ENCODE assay signal across 1 cellular context in the genomic region with DNA sequence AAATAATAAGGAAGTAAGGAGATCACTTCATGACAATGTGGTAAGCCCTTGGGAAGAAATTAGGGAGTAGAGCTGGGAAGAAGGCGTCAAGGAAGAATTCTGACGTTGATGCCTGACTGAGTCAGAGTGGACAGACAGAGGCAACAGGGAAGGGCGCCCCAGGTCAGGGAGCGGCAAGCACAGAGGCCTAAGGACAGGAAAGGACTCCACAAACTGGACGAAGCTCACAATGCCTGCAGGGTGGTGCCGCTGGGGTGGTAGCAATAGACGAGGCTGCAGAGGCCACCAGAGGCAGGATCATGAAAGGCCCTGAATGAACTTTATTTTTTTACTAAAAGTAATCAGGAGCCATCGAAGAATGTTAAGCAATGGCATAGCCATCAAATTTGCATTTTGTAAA.
TF ChIP-seq lines count a peak whose summit lies in the region.

No MANE protein-coding gene starts in this region.

TF ChIP-seq in GM23338, 12 proteins besides CTCF, POLR2A, EP300 and RAD21:
- no peak for TF ChIP-seq JUNB (IDR thresholded peaks at IDR 0.05; ENCODE audit: unreplicated experiment)
- no peak for TF ChIP-seq EZH2 (IDR thresholded peaks at IDR 0.05; ENCODE audit: low read depth, unreplicated experiment)
- TF ChIP-seq, protein P1, sequence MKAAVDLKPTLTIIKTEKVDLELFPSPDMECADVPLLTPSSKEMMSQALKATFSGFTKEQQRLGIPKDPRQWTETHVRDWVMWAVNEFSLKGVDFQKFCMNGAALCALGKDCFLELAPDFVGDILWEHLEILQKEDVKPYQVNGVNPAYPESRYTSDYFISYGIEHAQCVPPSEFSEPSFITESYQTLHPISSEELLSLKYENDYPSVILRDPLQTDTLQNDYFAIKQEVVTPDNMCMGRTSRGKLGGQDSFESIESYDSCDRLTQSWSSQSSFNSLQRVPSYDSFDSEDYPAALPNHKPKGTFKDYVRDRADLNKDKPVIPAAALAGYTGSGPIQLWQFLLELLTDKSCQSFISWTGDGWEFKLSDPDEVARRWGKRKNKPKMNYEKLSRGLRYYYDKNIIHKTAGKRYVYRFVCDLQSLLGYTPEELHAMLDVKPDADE (IDR thresholded peaks at IDR 0.05): no peak
- TF ChIP-seq NANOG (IDR thresholded peaks at IDR 0.05; ENCODE audit: borderline replicate concordance): no peak
- no peak for TF ChIP-seq EZH2phosphoT487 (IDR thresholded peaks at IDR 0.05; ENCODE audit: unreplicated experiment)
- no peak for TF ChIP-seq ZNF114 (CRISPR knock-in tag; IDR thresholded peaks at IDR 0.05)
- TF ChIP-seq STAT1 (IDR thresholded peaks at IDR 0.05; ENCODE audit: unreplicated experiment): no peak
- TF ChIP-seq POLR2AphosphoS5 (IDR thresholded peaks at IDR 0.05; ENCODE audit: low read depth): no peak
- TF ChIP-seq, protein P2, sequence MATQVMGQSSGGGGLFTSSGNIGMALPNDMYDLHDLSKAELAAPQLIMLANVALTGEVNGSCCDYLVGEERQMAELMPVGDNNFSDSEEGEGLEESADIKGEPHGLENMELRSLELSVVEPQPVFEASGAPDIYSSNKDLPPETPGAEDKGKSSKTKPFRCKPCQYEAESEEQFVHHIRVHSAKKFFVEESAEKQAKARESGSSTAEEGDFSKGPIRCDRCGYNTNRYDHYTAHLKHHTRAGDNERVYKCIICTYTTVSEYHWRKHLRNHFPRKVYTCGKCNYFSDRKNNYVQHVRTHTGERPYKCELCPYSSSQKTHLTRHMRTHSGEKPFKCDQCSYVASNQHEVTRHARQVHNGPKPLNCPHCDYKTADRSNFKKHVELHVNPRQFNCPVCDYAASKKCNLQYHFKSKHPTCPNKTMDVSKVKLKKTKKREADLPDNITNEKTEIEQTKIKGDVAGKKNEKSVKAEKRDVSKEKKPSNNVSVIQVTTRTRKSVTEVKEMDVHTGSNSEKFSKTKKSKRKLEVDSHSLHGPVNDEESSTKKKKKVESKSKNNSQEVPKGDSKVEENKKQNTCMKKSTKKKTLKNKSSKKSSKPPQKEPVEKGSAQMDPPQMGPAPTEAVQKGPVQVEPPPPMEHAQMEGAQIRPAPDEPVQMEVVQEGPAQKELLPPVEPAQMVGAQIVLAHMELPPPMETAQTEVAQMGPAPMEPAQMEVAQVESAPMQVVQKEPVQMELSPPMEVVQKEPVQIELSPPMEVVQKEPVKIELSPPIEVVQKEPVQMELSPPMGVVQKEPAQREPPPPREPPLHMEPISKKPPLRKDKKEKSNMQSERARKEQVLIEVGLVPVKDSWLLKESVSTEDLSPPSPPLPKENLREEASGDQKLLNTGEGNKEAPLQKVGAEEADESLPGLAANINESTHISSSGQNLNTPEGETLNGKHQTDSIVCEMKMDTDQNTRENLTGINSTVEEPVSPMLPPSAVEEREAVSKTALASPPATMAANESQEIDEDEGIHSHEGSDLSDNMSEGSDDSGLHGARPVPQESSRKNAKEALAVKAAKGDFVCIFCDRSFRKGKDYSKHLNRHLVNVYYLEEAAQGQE (IDR thresholded peaks at IDR 0.05; ENCODE audit: unreplicated experiment): no peak
- TF ChIP-seq ZNF331 (CRISPR knock-in tag; IDR thresholded peaks at IDR 0.05; ENCODE audit: low read depth): no peak
- no peak for TF ChIP-seq CREB1 (CRISPR knock-in tag; IDR thresholded peaks at IDR 0.05; ENCODE audit: low read depth)
- TF ChIP-seq, protein P3, sequence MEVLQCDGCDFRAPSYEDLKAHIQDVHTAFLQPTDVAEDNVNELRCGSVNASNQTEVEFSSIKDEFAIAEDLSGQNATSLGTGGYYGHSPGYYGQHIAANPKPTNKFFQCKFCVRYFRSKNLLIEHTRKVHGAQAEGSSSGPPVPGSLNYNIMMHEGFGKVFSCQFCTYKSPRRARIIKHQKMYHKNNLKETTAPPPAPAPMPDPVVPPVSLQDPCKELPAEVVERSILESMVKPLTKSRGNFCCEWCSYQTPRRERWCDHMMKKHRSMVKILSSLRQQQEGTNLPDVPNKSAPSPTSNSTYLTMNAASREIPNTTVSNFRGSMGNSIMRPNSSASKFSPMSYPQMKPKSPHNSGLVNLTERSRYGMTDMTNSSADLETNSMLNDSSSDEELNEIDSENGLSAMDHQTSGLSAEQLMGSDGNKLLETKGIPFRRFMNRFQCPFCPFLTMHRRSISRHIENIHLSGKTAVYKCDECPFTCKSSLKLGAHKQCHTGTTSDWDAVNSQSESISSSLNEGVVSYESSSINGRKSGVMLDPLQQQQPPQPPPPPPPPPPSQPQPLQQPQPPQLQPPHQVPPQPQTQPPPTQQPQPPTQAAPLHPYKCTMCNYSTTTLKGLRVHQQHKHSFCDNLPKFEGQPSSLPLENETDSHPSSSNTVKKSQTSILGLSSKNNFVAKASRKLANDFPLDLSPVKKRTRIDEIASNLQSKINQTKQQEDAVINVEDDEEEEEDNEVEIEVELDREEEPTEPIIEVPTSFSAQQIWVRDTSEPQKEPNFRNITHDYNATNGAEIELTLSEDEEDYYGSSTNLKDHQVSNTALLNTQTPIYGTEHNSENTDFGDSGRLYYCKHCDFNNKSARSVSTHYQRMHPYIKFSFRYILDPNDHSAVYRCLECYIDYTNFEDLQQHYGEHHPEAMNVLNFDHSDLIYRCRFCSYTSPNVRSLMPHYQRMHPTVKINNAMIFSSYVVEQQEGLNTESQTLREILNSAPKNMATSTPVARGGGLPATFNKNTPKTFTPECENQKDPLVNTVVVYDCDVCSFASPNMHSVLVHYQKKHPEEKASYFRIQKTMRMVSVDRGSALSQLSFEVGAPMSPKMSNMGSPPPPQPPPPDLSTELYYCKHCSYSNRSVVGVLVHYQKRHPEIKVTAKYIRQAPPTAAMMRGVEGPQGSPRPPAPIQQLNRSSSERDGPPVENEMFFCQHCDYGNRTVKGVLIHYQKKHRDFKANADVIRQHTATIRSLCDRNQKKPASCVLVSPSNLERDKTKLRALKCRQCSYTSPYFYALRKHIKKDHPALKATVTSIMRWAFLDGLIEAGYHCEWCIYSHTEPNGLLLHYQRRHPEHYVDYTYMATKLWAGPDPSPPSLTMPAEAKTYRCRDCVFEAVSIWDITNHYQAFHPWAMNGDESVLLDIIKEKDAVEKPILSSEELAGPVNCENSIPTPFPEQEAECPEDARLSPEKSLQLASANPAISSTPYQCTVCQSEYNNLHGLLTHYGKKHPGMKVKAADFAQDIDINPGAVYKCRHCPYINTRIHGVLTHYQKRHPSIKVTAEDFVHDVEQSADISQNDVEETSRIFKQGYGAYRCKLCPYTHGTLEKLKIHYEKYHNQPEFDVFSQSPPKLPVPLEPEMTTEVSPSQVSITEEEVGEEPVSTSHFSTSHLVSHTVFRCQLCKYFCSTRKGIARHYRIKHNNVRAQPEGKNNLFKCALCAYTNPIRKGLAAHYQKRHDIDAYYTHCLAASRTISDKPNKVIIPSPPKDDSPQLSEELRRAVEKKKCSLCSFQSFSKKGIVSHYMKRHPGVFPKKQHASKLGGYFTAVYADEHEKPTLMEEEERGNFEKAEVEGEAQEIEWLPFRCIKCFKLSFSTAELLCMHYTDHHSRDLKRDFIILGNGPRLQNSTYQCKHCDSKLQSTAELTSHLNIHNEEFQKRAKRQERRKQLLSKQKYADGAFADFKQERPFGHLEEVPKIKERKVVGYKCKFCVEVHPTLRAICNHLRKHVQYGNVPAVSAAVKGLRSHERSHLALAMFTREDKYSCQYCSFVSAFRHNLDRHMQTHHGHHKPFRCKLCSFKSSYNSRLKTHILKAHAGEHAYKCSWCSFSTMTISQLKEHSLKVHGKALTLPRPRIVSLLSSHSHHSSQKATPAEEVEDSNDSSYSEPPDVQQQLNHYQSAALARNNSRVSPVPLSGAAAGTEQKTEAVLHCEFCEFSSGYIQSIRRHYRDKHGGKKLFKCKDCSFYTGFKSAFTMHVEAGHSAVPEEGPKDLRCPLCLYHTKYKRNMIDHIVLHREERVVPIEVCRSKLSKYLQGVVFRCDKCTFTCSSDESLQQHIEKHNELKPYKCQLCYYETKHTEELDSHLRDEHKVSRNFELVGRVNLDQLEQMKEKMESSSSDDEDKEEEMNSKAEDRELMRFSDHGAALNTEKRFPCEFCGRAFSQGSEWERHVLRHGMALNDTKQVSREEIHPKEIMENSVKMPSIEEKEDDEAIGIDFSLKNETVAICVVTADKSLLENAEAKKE (CRISPR knock-in tag; IDR thresholded peaks at IDR 0.05): no peak
TF ChIP-seq in GM23338: peak in this region for 0.
